ENCODE assay signal across 11 cellular contexts in genomic region chr1:54996869-54997710, GRCh38. TPM values are rescaled to one million over a fixed set of nuclear protein-coding genes. Genes with fewer than 3 reads are reported as not detected.
DNase-seq lines count a peak whose midpoint lies in the region; ATAC-seq and TF ChIP-seq lines count a peak whose summit lies in the region.
"Had no signal": no experiment of that assay in that cellular context is flagged by ENCODE, and none has a peak within 500 bp of the region (broad histone marks: within the 10 kb centered on the region; RNA-seq: fewer than 3 reads in every experiment).

No MANE protein-coding gene starts in this region.

- no peak for DNase-seq in CD4-positive, alpha-beta memory T cell
- DNase-seq in IMR-90 = no peak
- peak; percentile 33 for DNase-seq in choroid plexus epithelial cell (ENCODE audit: low read depth)
- peak; percentile 35 for DNase-seq in mesenchymal stem cell
- DNase-seq in NCI-H128 (lab: John Stamatoyannopoulos, UW; ENCODE audit: unreplicated experiment) = no peak
- no peak for DNase-seq in NCI-H146 (lab: John Stamatoyannopoulos, UW)
- no peak for DNase-seq in activated effector memory CD4-positive, alpha-beta T cell treated with anti-CD3 and anti-CD28 coated beads, Interleukin-2, amount 50 U/mL, for 16 hours

- peak overlapping the region; percentile 38; the same call in 1 of the 2 replicates for H3K23ac ChIP-seq in IMR-90 (ENCODE audit: low read depth, low read length)
- H3K23ac ChIP-seq in mesenchymal stem cell (ENCODE audit: low read length in 2 of 2) = no peak overlapping the region

- no peaks in the 10 kb centered on the region for H3K9me1 ChIP-seq in IMR-90 (ENCODE audit: insufficient read depth, low read length)

- in situ Hi-C loops in IMR-90 (cut with MboI; ENCODE audit: low sequenced_read_pairs) = loop anchor here (5.0 kb wide), 1 partner anchor 45 kb away; no protein-coding TSS in a partner anchor

- peaks cover 22% of the 10 kb centered on the region for H3K4me1 ChIP-seq in CD4-positive, alpha-beta memory T cell (ENCODE audit: insufficient read depth, low read length)
- H3K4me1 ChIP-seq in IMR-90 (ENCODE audit: control insufficient read depth, insufficient read depth, low read length) = no peaks in the 10 kb centered on the region
- peaks cover 15% of the 10 kb centered on the region for H3K4me1 ChIP-seq in mesenchymal stem cell (ENCODE audit: control insufficient read depth, insufficient read depth, low read depth, low read length)
- H3K4me1 ChIP-seq: uterus had no signal

- dilution Hi-C loops in IMR-90 (cut with HindIII; ENCODE audit: low sequenced_read_pairs, unreplicated experiment) = no loop called here

- H2BK5ac ChIP-seq in IMR-90 (ENCODE audit: low read depth, low read length, poor library complexity, severe bottlenecking) (no peak overlapping the region), mesenchymal stem cell (ENCODE audit: low read depth, low read length, poor library complexity, severe bottlenecking) (no peak overlapping the region)

- no peak overlapping the region for H4K5ac ChIP-seq in IMR-90 (ENCODE audit: low read depth, low read length)

- intact Hi-C loops in CD4-positive, alpha-beta memory T cell (cut with micrococcal nuclease) = loop anchor here (1.0 kb wide), 3 partner anchors 47 to 325 kb away; no protein-coding TSS in a partner anchor
- intact Hi-C loops in IMR-90 (cut with micrococcal nuclease) = loop anchor here (1.0 to 5.0 kb wide), 3 partner anchors 47 to 324 kb away; no protein-coding TSS in a partner anchor

- no peaks in the 10 kb centered on the region for H3K9me3 ChIP-seq in CD4-positive, alpha-beta memory T cell (ENCODE audit: control insufficient read depth in 1 of 2, low read length in 2 of 2)
- H3K9me3 ChIP-seq in IMR-90 (ENCODE audit: control insufficient read depth, insufficient read depth, low read length) (no peaks in the 10 kb centered on the region), mesenchymal stem cell (ENCODE audit: control insufficient read depth, low read length) (no peaks in the 10 kb centered on the region)
- H3K9me3 ChIP-seq: uterus had no signal

- H3K36me3 ChIP-seq in CD4-positive, alpha-beta memory T cell (ENCODE audit: insufficient read depth, low read length) = no peaks in the 10 kb centered on the region
- no peaks in the 10 kb centered on the region for H3K36me3 ChIP-seq in IMR-90 (ENCODE audit: control insufficient read depth, insufficient read depth, low read length)
- no peaks in the 10 kb centered on the region for H3K36me3 ChIP-seq in mesenchymal stem cell (ENCODE audit: control insufficient read depth in 1 of 2, insufficient read depth in 2 of 2, low read depth in 1 of 2, low read length in 2 of 2)
- H3K36me3 ChIP-seq: uterus had no signal

- H4K8ac ChIP-seq in IMR-90 (ENCODE audit: low read depth in 2 of 2, low read length in 2 of 2) = no peak overlapping the region
- H4K8ac ChIP-seq in mesenchymal stem cell (ENCODE audit: low read length) = no peak overlapping the region

- no peak overlapping the region for H4K91ac ChIP-seq in IMR-90 (ENCODE audit: insufficient read depth, low read depth, low read length)
- H4K91ac ChIP-seq in mesenchymal stem cell (ENCODE audit: low read length) = no peak overlapping the region

- H3K14ac ChIP-seq in IMR-90 (replicated peaks; ENCODE audit: low read depth, low read length) (no peak overlapping the region), mesenchymal stem cell (ENCODE audit: low read length in 2 of 2) (peak overlapping the region in 1 of 2 experiments; percentile 20)

- TF ChIP-seq CTCF in IMR-90 (conservative IDR thresholded peaks at IDR 0.05; ENCODE audit: low read depth, low read length) (no peak), choroid plexus epithelial cell (conservative IDR thresholded peaks at IDR 0.05; ENCODE audit: low read depth, low read length) (no peak)

- peak overlapping the region in 7 of 8 donors; percentile 68 to 80 (median 76) for H3K4me3 Mint-ChIP-seq in CD4-positive, alpha-beta memory T cell

- H3K4me1 Mint-ChIP-seq in CD4-positive, alpha-beta memory T cell = peaks cover 21 to 29% (median 21%) of the 10 kb centered on the region in 4 donors

- POLR2A ChIA-PET in CD4-positive, alpha-beta memory T cell (lab: Charles Lee; ENCODE audit: partially characterized antibody) = interaction anchor here (0.9 to 2.1 kb wide), 3 partner anchors 47 to 52 kb away, joined by 3 to 18 read pairs (median 11); no protein-coding TSS in a partner anchor
- POLR2A ChIA-PET in IMR-90 (lab: Charles Lee; ENCODE audit: unreplicated experiment) = no interaction called here

- H3K4me3 ChIP-seq in CD4-positive, alpha-beta memory T cell (ENCODE audit: low read length in 2 of 2) = peak overlapping the region in 1 of 2 donors; percentile 41
- H3K4me3 ChIP-seq in IMR-90 (ENCODE audit: insufficient read depth, low read depth, low read length) (no peak overlapping the region), choroid plexus epithelial cell (ENCODE audit: low read depth, low read length) (peak overlapping the region; percentile 35), mesenchymal stem cell (ENCODE audit: insufficient read depth in 1 of 2, low read depth in 1 of 2, low read length in 2 of 2) (peak overlapping the region; percentile 32 to 47)
- H3K4me3 ChIP-seq: uterus had no signal

- H3K27ac ChIP-seq in CD4-positive, alpha-beta memory T cell (ENCODE audit: low read depth, low read length) = no peak overlapping the region
- H3K27ac ChIP-seq in IMR-90 (ENCODE audit: insufficient read depth, low read length) = no peak overlapping the region
- H3K27ac ChIP-seq in mesenchymal stem cell (ENCODE audit: low read length, poor library complexity, severe bottlenecking) = no peak overlapping the region
- H3K27ac ChIP-seq: uterus had no signal

- peak overlapping the region; percentile 30; the same call in 1 of the 2 replicates for H2AK5ac ChIP-seq in IMR-90 (ENCODE audit: low read depth, low read length)
- no peak overlapping the region for H2AK5ac ChIP-seq in mesenchymal stem cell (ENCODE audit: low read length, severe bottlenecking)

- no peak overlapping the region for H2BK15ac ChIP-seq in IMR-90 (ENCODE audit: low read depth, low read length)
- no peak overlapping the region for H2BK15ac ChIP-seq in mesenchymal stem cell (ENCODE audit: low read depth, poor library complexity, severe bottlenecking)

- H2BK12ac ChIP-seq in mesenchymal stem cell (ENCODE audit: low read length in 2 of 2) = no peak overlapping the region

- H3K4ac ChIP-seq in IMR-90 (ENCODE audit: low read depth, low read length) = no peak overlapping the region
- no peak overlapping the region for H3K4ac ChIP-seq in mesenchymal stem cell (ENCODE audit: low read depth in 1 of 2, low read length in 2 of 2)

- WGBS in IMR-90 (ENCODE audit: extremely low coverage in 2 of 2, insufficient read length in 1 of 2), 2 experiments = 9% methylated on average over 7 of the region's 46 CpGs; no CpG with 5 or more reads in 1 of the 2 experiments
- WGBS in mesenchymal stem cell = 5% methylated on average over 41 of the region's 46 CpGs

- peak overlapping the region in 5 of 7 donors; percentile 35 to 95 (median 84) for H3K27ac Mint-ChIP-seq in CD4-positive, alpha-beta memory T cell

- H3K18ac ChIP-seq in IMR-90 (ENCODE audit: low read depth, low read length) (no peak overlapping the region), mesenchymal stem cell (ENCODE audit: low read depth in 1 of 2, low read length in 2 of 2) (peak overlapping the region in 1 of 2 experiments; percentile 26)

- peaks cover 7% of the 10 kb centered on the region for H3K27me3 ChIP-seq in CD4-positive, alpha-beta memory T cell (ENCODE audit: insufficient read depth, low read length)
- H3K27me3 ChIP-seq in IMR-90 (ENCODE audit: control insufficient read depth, insufficient read depth, low read length) = peaks cover 77% of the 10 kb centered on the region
- H3K27me3 ChIP-seq in mesenchymal stem cell (ENCODE audit: control insufficient read depth in 1 of 2, insufficient read depth in 1 of 2, low read length in 2 of 2) = peaks cover 38 to 73% of the 10 kb centered on the region in 2 experiments
- H3K27me3 ChIP-seq: uterus had no signal

- H3K9ac ChIP-seq in IMR-90 (ENCODE audit: low read depth, low read length) (no peak overlapping the region), mesenchymal stem cell (ENCODE audit: low read length) (peak overlapping the region; percentile 32)

- no peak overlapping the region for H2AK9ac ChIP-seq in IMR-90 (replicated peaks; ENCODE audit: low read depth, low read length, poor library complexity)

- BruUV-seq in IMR-90 (replicated peaks; lab: Mats Ljungman, UMichigan) = no TSS peak

- no peaks in the 10 kb centered on the region for H3K36me3 Mint-ChIP-seq in CD4-positive, alpha-beta memory T cell

- H3K27me3 Mint-ChIP-seq in CD4-positive, alpha-beta memory T cell = peaks cover 15 to 28% of the 10 kb centered on the region in 2 donors

- H3K4me2 ChIP-seq in IMR-90 (ENCODE audit: low read depth, low read length) (peak overlapping the region; percentile 9; the same call in 1 of the 2 replicates), mesenchymal stem cell (ENCODE audit: low read length, poor library complexity, severe bottlenecking) (peak overlapping the region; percentile 81)

- CTCF ChIA-PET in CD4-positive, alpha-beta memory T cell (lab: Charles Lee; ENCODE audit: partially characterized antibody) = interaction anchor here (0.7 to 14.5 kb wide), 12 partner anchors 10 to 143 kb away, joined by 3 to 337 read pairs (median 6); no protein-coding TSS in a partner anchor
- CTCF ChIA-PET in IMR-90 (lab: Yijun Ruan, JAX) = interaction anchor here (0.6 to 1.7 kb wide), 13 partner anchors 9 to 52 kb away, joined by 3 to 13 read pairs (median 4); no protein-coding TSS in a partner anchor

- H2BK120ac ChIP-seq in IMR-90 (ENCODE audit: low read depth, low read length) (no peak overlapping the region), mesenchymal stem cell (ENCODE audit: low read depth, low read length) (no peak overlapping the region)

- no peak overlapping the region for H2BK20ac ChIP-seq in IMR-90 (ENCODE audit: low read depth, low read length)

- peaks cover 7% of the 10 kb centered on the region; the same call in 1 of the 2 replicates for H4K20me1 ChIP-seq in IMR-90 (ENCODE audit: insufficient read depth, low read length)

- ATAC-seq in IMR-90 (ENCODE audit: low read depth) (peak; percentile 68), GM21447 (IDR thresholded peaks at IDR 0.05; ENCODE audit: unreplicated experiment) (no peak)

- H2AFZ ChIP-seq in IMR-90 (replicated peaks; ENCODE audit: low read length, poor library complexity) = peak overlapping the region; percentile 75
- peak overlapping the region; percentile 36 for H2AFZ ChIP-seq in mesenchymal stem cell (ENCODE audit: low read depth, low read length)

- no peaks in the 10 kb centered on the region for H3K79me1 ChIP-seq in IMR-90 (ENCODE audit: low read depth in 1 of 2, low read length in 2 of 2)
- no peaks in the 10 kb centered on the region for H3K79me1 ChIP-seq in mesenchymal stem cell (replicated peaks; ENCODE audit: low read length, poor library complexity, severe bottlenecking)

- H3K56ac ChIP-seq in IMR-90 (ENCODE audit: extremely low read depth, insufficient read depth, low read length) = no peak overlapping the region

- no peaks in the 10 kb centered on the region for H3K9me3 Mint-ChIP-seq in CD4-positive, alpha-beta memory T cell

- no peak for TF ChIP-seq RAD21 in IMR-90 (IDR thresholded peaks at IDR 0.05; ENCODE audit: low read length)

- TF ChIP-seq POLR2A in IMR-90 (IDR thresholded peaks at IDR 0.05; ENCODE audit: low read depth, low read length) = no peak

RNA-seq across cellular contexts. Expression of gene BSND, which starts 1.6 kb away (rescaled TPM):
- not detected for total RNA-seq in CD4-positive, alpha-beta memory T cell
- polyA plus RNA-seq in CD4-positive, alpha-beta memory T cell = not detected
- total RNA-seq in IMR-90 (2012; rRNA removed) = not detected in 2 replicates
- polyA plus RNA-seq in IMR-90 (2012; rRNA removed) = not detected in 2 replicates
- polyA plus RNA-seq in IMR-90 (2012; cell fraction: cytosol; rRNA removed) = not detected in 2 replicates
- not detected in 2 replicates for polyA plus RNA-seq in IMR-90 (2012; cell fraction: nucleus; rRNA removed; ENCODE audit: low replicate concordance)
- polyA plus RNA-seq in mesenchymal stem cell (2013, experiment 1 of 2) = not detected
- polyA plus RNA-seq in mesenchymal stem cell (2013, experiment 2 of 2) = not detected
- total RNA-seq: bronchial epithelial cell, uterus had no signal
- polyA plus RNA-seq: liver had no signal

RNA-seq across cellular contexts. Expression of gene TMEM61, which starts 16.7 kb away (rescaled TPM):
- not detected for total RNA-seq in CD4-positive, alpha-beta memory T cell
- polyA plus RNA-seq in CD4-positive, alpha-beta memory T cell = not detected
- not detected in 2 replicates for total RNA-seq in IMR-90 (2012; rRNA removed)
- 0.10 TPM in 1 of 2 replicates, not detected in the other for polyA plus RNA-seq in IMR-90 (2012; rRNA removed)
- not detected in 2 replicates for polyA plus RNA-seq in IMR-90 (2012; cell fraction: cytosol; rRNA removed)
- 0.11 TPM in 1 of 2 replicates, not detected in the other for polyA plus RNA-seq in IMR-90 (2012; cell fraction: nucleus; rRNA removed; ENCODE audit: low replicate concordance)
- polyA plus RNA-seq in mesenchymal stem cell (2013, experiment 1 of 2) = not detected
- polyA plus RNA-seq in mesenchymal stem cell (2013, experiment 2 of 2) = not detected
- total RNA-seq: liver had no signal
- polyA plus RNA-seq: liver had no signal

RNA-seq across cellular contexts. Expression of gene PCSK9, which starts 42.3 kb away (rescaled TPM):
- total RNA-seq in CD4-positive, alpha-beta memory T cell = not detected
- polyA plus RNA-seq in CD4-positive, alpha-beta memory T cell = not detected
- total RNA-seq in IMR-90 (2012; rRNA removed) = under 0.01 TPM in 2 replicates
- 0.14 and 0.17 TPM in 2 replicates for polyA plus RNA-seq in IMR-90 (2012; rRNA removed)
- polyA plus RNA-seq in IMR-90 (2012; cell fraction: cytosol; rRNA removed) = 0.12 and 0.35 TPM in 2 replicates
- polyA plus RNA-seq in IMR-90 (2012; cell fraction: nucleus; rRNA removed; ENCODE audit: low replicate concordance) = 0.16 and 0.36 TPM in 2 replicates
- 3.1 TPM for polyA plus RNA-seq in mesenchymal stem cell (2013, experiment 1 of 2)
- polyA plus RNA-seq in mesenchymal stem cell (2013, experiment 2 of 2) = 3.1 TPM

Comparison
In these comparisons a context has a peak if more than half of its experiments do, and no peak if none do; other contexts are left out.
1. DNase-seq: peak in choroid plexus epithelial cell (single experiment) and mesenchymal stem cell (single experiment); none in CD4-positive, alpha-beta memory T cell (0 of 5), IMR-90 (single experiment), NCI-H128 (single experiment), NCI-H146 (single experiment) and activated effector memory CD4-positive, alpha-beta T cell treated with anti-CD3 and anti-CD28 coated beads, Interleukin-2, amount 50 U/mL, for 16 hours (single experiment).